20 cellular contexts compared by ENCODE assay signal in genomic region chr3:157074490-157074889, GRCh38.
DNase-seq lines count a peak whose midpoint lies in the region; ATAC-seq and TF ChIP-seq lines count a peak whose summit lies in the region.
"Had no signal": no experiment of that assay in that cellular context is flagged by ENCODE, and none has a peak within 500 bp of the region (broad histone marks: within the 10 kb centered on the region; RNA-seq: fewer than 3 reads in every experiment).

No MANE protein-coding gene starts in this region.

- no peak for TF ChIP-seq CTCF in dorsolateral prefrontal cortex (IDR thresholded peaks at IDR 0.05 in 54 of 56, conservative IDR thresholded peaks at IDR 0.05 in 2 of 56; ENCODE audit: low read depth in 1 of 56, partially characterized antibody in 56 of 56)
- no peak for TF ChIP-seq CTCF in chondrocyte (IDR thresholded peaks at IDR 0.05)

- H3K4me3 Mint-ChIP-seq in activated CD8-positive, alpha-beta memory T cell treated with anti-CD3 and anti-CD28 coated beads, Interleukin-2, amount 10 ng/mL, durations not matched to agents 7 days and 5 days, result no peak overlapping the region
- H3K4me3 Mint-ChIP-seq in chondrocyte (ENCODE audit: unreplicated experiment), result no peak overlapping the region
- H3K4me3 Mint-ChIP-seq: CD4-positive, CD25-positive, alpha-beta regulatory T cell had no signal

- no peaks in the 10 kb centered on the region for H3K9me3 Mint-ChIP-seq in activated CD8-positive, alpha-beta memory T cell treated with anti-CD3 and anti-CD28 coated beads, Interleukin-2, amount 10 ng/mL, durations not matched to agents 7 days and 5 days (ENCODE audit: low read depth)
- H3K9me3 Mint-ChIP-seq in chondrocyte (ENCODE audit: low read depth), result no peaks in the 10 kb centered on the region

- peak; percentile 29 for DNase-seq in activated CD8-positive, alpha-beta memory T cell treated with anti-CD3 and anti-CD28 coated beads, Interleukin-2, amount 10 ng/mL, durations not matched to agents 7 days and 5 days
- DNase-seq in activated CD8-positive, alpha-beta memory T cell treated with anti-CD3 and anti-CD28 coated beads, Interleukin-2, amount 50 U/mL, for 4 hours, result no peak
- DNase-seq in NCI-H2107 (lab: John Stamatoyannopoulos, UW) (peak; percentile 21), dorsolateral prefrontal cortex (no peak), substantia nigra (lab: John Stamatoyannopoulos, UW) (no peak), NCI-H187 treated with DMSO at 0.1 percent for 48 hours (lab: John Stamatoyannopoulos, UW) (no peak), chondrocyte (ENCODE audit: low spot score) (no peak)
- DNase-seq in activated naive CD4-positive, alpha-beta T cell treated with Interleukin-2 at 50 U/mL for 16 hours, result no peak
- DNase-seq: BE2C; CD4-positive, CD25-positive, alpha-beta regulatory T cell; DMS79; H7; NCI-H1092 treated with DMSO at 0.1 percent for 48 hours; NCI-H146; NCI-H2227 treated with DMSO at 0.1 percent for 48 hours; NCI-H510A; NCI-H748 treated with DMSO at 0.1 percent for 48 hours; Peyer's patch had no signal

- H3K27ac ChIP-seq in dorsolateral prefrontal cortex (peak overlapping the region in 50 of 59 donors; percentile 19 to 95 (median 85)), substantia nigra (ENCODE audit: low read depth, low read length, poor library complexity, severe bottlenecking) (peak overlapping the region; percentile 19)
- H3K27ac ChIP-seq: A549, KMS-11, Peyer's patch had no signal

- no peak for ATAC-seq in activated CD8-positive, alpha-beta memory T cell treated with anti-CD3 and anti-CD28 coated beads, Interleukin-2, amount 10 ng/mL, durations not matched to agents 7 days and 5 days
- ATAC-seq: A549 had no signal

- no peak overlapping the region for H3K4me3 ChIP-seq in dorsolateral prefrontal cortex
- H3K4me3 ChIP-seq: A549, Peyer's patch had no signal

- no peak overlapping the region for H3K27ac Mint-ChIP-seq in activated CD8-positive, alpha-beta memory T cell treated with anti-CD3 and anti-CD28 coated beads, Interleukin-2, amount 10 ng/mL, durations not matched to agents 7 days and 5 days
- no peak overlapping the region for H3K27ac Mint-ChIP-seq in chondrocyte (ENCODE audit: unreplicated experiment)
- H3K27ac Mint-ChIP-seq: CD4-positive, CD25-positive, alpha-beta regulatory T cell had no signal

- CTCF ChIA-PET in activated CD8-positive, alpha-beta memory T cell treated with anti-CD3 and anti-CD28 coated beads, Interleukin-2, amount 10 ng/mL, durations not matched to agents 7 days and 5 days (lab: Charles Lee), result no interaction called here

- intact Hi-C loops in dorsolateral prefrontal cortex (cut with DNase I), result no loop called here

- H3K4me1 Mint-ChIP-seq in activated CD8-positive, alpha-beta memory T cell treated with anti-CD3 and anti-CD28 coated beads, Interleukin-2, amount 10 ng/mL, durations not matched to agents 7 days and 5 days, result peaks cover 30% of the 10 kb centered on the region
- H3K4me1 Mint-ChIP-seq in chondrocyte (ENCODE audit: low read depth), result peaks cover 48% of the 10 kb centered on the region

- H3K27me3 Mint-ChIP-seq in activated CD8-positive, alpha-beta memory T cell treated with anti-CD3 and anti-CD28 coated beads, Interleukin-2, amount 10 ng/mL, durations not matched to agents 7 days and 5 days, result no peaks in the 10 kb centered on the region
- H3K27me3 Mint-ChIP-seq in chondrocyte (ENCODE audit: low read depth), result no peaks in the 10 kb centered on the region

- H3K27me3 ChIP-seq in dorsolateral prefrontal cortex, result no peaks in the 10 kb centered on the region
- H3K27me3 ChIP-seq: BE2C, Peyer's patch had no signal

- no peaks in the 10 kb centered on the region for H3K36me3 Mint-ChIP-seq in activated CD8-positive, alpha-beta memory T cell treated with anti-CD3 and anti-CD28 coated beads, Interleukin-2, amount 10 ng/mL, durations not matched to agents 7 days and 5 days
- H3K36me3 Mint-ChIP-seq in chondrocyte (ENCODE audit: low read depth), result no peaks in the 10 kb centered on the region
- H3K36me3 Mint-ChIP-seq: CD4-positive, CD25-positive, alpha-beta regulatory T cell had no signal

Comparison
In these comparisons a context has a peak if more than half of its experiments do, and no peak if none do; other contexts are left out.
1. DNase-seq: peak in activated CD8-positive, alpha-beta memory T cell treated with anti-CD3 and anti-CD28 coated beads, Interleukin-2, amount 10 ng/mL, durations not matched to agents 7 days and 5 days (single experiment) and NCI-H2107 (single experiment); none in activated CD8-positive, alpha-beta memory T cell treated with anti-CD3 and anti-CD28 coated beads, Interleukin-2, amount 50 U/mL, for 4 hours (single experiment), dorsolateral prefrontal cortex (0 of 10), substantia nigra (0 of 49), NCI-H187 treated with DMSO at 0.1 percent for 48 hours (single experiment), activated naive CD4-positive, alpha-beta T cell treated with Interleukin-2 at 50 U/mL for 16 hours (single experiment) and chondrocyte (single experiment).